Comparison of ENCODE assay signal across 18 cellular contexts in the genomic region with DNA sequence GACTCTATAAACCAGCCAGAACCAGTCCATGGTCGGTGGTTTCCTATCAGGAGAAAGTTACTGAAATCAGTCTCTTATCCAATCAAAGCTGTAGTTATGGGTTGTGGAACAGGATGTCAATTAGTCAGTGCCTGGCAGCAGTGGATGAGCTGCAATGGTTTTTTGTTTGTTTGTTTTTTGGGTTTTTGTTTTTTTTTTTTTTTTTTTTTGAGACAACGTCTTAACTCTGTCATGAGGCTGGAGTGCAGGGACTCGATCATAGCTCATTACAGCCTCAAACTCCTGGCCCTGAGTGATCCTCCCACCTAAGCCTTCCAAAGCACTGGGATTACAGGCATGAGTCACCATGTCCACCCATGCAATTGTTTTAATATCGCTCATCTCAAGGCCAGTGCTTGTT.
DNase-seq lines count a peak whose midpoint lies in the region; ATAC-seq, FAIRE-seq and TF ChIP-seq lines count a peak whose summit lies in the region.
"Had no signal": no experiment of that assay in that cellular context is flagged by ENCODE, and none has a peak within 500 bp of the region (broad histone marks: within the 10 kb centered on the region; RNA-seq: fewer than 3 reads in every experiment).

No MANE protein-coding gene starts in this region.

- H4K20me1 ChIP-seq in GM23248 (ENCODE audit: insufficient read depth) = no peaks in the 10 kb centered on the region
- H4K20me1 ChIP-seq: BLaER1 treated with 17β-estradiol and CSF1 and Interleukin-3, amounts not matched to agents 10 nM and 100 nM had no signal

- no peak overlapping the region for H2AFZ ChIP-seq in GM23248
- H2AFZ ChIP-seq: GM23338 had no signal

- no peak overlapping the region for H3K9ac ChIP-seq in GM23248
- H3K9ac ChIP-seq: BLaER1 treated with 17β-estradiol and CSF1 and Interleukin-3, amounts not matched to agents 10 nM and 100 nM had no signal

- H3K79me2 ChIP-seq in GM23248 (ENCODE audit: insufficient read depth) = no peaks in the 10 kb centered on the region

- H3K4me2 ChIP-seq in GM23248 (ENCODE audit: unreplicated experiment) = no peak overlapping the region
- H3K4me2 ChIP-seq: GM23338 had no signal

- ATAC-seq in esophagus mucosa = peak; percentile 87
- ATAC-seq: gastroesophageal sphincter, GM23338, natural killer cell had no signal

- H3K4me3 ChIP-seq in GM23248 = no peak overlapping the region
- H3K4me3 ChIP-seq: BLaER1 treated with 17β-estradiol and CSF1 and Interleukin-3, amounts not matched to agents 10 nM and 100 nM; gastroesophageal sphincter; GM23338 had no signal

- no peaks in the 10 kb centered on the region for H3K9me3 ChIP-seq in GM23248 (ENCODE audit: low read depth)
- H3K9me3 ChIP-seq: BLaER1 treated with 17β-estradiol and CSF1 and Interleukin-3, amounts not matched to agents 10 nM and 100 nM; gastroesophageal sphincter had no signal

- in situ Hi-C loops in GM23248 (cut with MboI) = no loop called here

- 32 to 42% methylated on average over 4 of the region's 4 CpGs for WGBS in GM23248 (ENCODE audit: low coverage in 1 of 2, low lambda C conversion rate in 2 of 2, missing lambda C conversion rate in 2 of 2), 2 experiments

- H3K27me3 ChIP-seq in GM23248 (replicated peaks; ENCODE audit: insufficient read depth) = 0 out of 2 replicates have a peak, but pooled peaks cover 3% of the 10 kb centered on the region
- H3K27me3 ChIP-seq: BLaER1 treated with 17β-estradiol and CSF1 and Interleukin-3, amounts not matched to agents 10 nM and 100 nM; gastroesophageal sphincter had no signal

- no peak for FAIRE-seq in GM12891 (lab: Jason Lieb, UNC)

- peak; percentile 51 for DNase-seq in GM23248
- DNase-seq in RKO (ENCODE audit: low spot score) = peak; percentile 54
- peak; percentile 27 for DNase-seq in non-pigmented ciliary epithelial cell (ENCODE audit: low read depth)
- DNase-seq in SHP77 (lab: John Stamatoyannopoulos, UW) = no peak
- no peak for DNase-seq in HT-29 (ENCODE audit: low spot score)
- no peak for DNase-seq in NCI-H1417 (lab: John Stamatoyannopoulos, UW)
- no peak for DNase-seq in GM12891 (ENCODE audit: insufficient read length, low spot score)
- DNase-seq: activated CD4-positive, alpha-beta T cell treated with anti-CD3 and anti-CD28 coated beads for 4 hours; activated naive CD4-positive, alpha-beta T cell treated with Interleukin-2 at 50 U/mL for 16 hours; DMS79; effector CD4-positive, alpha-beta T cell; natural killer cell; retina; Right ventricle myocardium superior had no signal

- H3K4me1 ChIP-seq in GM23248 (ENCODE audit: insufficient read depth) = no peaks in the 10 kb centered on the region
- H3K4me1 ChIP-seq: gastroesophageal sphincter had no signal

- no peak overlapping the region for H3K27ac ChIP-seq in GM23248
- H3K27ac ChIP-seq: gastroesophageal sphincter had no signal

- H3K9me2 ChIP-seq in GM23248 (ENCODE audit: insufficient read depth) = no peaks in the 10 kb centered on the region

- no peak for TF ChIP-seq POLR2A in GM12891 (IDR thresholded peaks at IDR 0.05; ENCODE audit: low read depth, low read length)

- H3K36me3 ChIP-seq in GM23248 (ENCODE audit: low read depth) = no peaks in the 10 kb centered on the region
- H3K36me3 ChIP-seq: BLaER1 treated with 17β-estradiol and CSF1 and Interleukin-3, amounts not matched to agents 10 nM and 100 nM; gastroesophageal sphincter had no signal

- no peaks in the 10 kb centered on the region for H3F3A ChIP-seq in GM23248 (ENCODE audit: insufficient read depth)

TF ChIP-seq in GM12891, 5 proteins besides CTCF, POLR2A, EP300 and RAD21:
- TF ChIP-seq PAX5 (IDR thresholded peaks at IDR 0.05; ENCODE audit: insufficient read depth, low read length, severe bottlenecking) (no peak), POLR2AphosphoS5 (IDR thresholded peaks at IDR 0.05; ENCODE audit: low read depth, low read length) (no peak), SPI1 (IDR thresholded peaks at IDR 0.05; ENCODE audit: low read depth, low read length) (no peak), POU2F2 (IDR thresholded peaks at IDR 0.05; ENCODE audit: low read depth, low read length) (no peak), TAF1 (IDR thresholded peaks at IDR 0.05; ENCODE audit: low read depth, low read length) (no peak)

Comparison
In these comparisons a context has a peak if more than half of its experiments do, and no peak if none do; other contexts are left out.
1. DNase-seq: peak in GM23248 (single experiment), RKO (single experiment) and non-pigmented ciliary epithelial cell (single experiment); none in SHP77 (0 of 2), HT-29 (single experiment), NCI-H1417 (0 of 3) and GM12891 (single experiment).